26 cellular contexts compared by ENCODE assay signal in the genomic region with DNA sequence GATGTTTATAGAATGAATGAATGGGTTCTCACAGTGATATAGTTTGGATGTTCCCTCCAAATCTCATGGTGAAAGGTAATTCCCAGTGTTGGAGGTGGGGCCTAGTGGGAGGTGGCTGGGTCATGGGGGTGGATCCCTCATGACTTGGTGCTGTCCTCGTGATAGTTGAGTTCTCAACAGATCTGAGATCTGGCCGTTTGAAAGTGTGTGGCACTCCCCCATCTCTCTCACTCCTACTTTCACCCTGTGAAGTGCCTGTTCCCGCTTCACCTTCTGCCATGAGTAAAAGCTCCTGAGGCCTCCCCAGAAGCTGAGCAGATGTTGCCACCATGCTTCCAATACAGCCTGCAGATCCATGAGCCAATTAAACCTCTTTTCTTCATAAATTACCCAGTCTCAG.
"Had no signal": no experiment of that assay in that cellular context is flagged by ENCODE, and none has a peak within 500 bp of the region (broad histone marks: within the 10 kb centered on the region; RNA-seq: fewer than 3 reads in every experiment).

No MANE protein-coding gene starts in this region.

- H3K9me3 Mint-ChIP-seq: dendritic cell treated with granulocyte-macrophage colony-stimulating factor and Interleukin-4, amounts not matched to agents 40 ng/mL and 50 ng/mL, for 4 days; endodermal cell; natural killer cell treated with Interleukin-12 subunit alpha and Interleukin-12 subunit beta and Interleukin-15 and Interleukin-18, amount 100 ng/mL, for 72 hours; neural crest cell; stimulated activated effector memory CD8-positive, alpha-beta T cell treated with anti-CD3 and anti-CD28 coated beads, Interleukin-12 subunit alpha, Interleukin-12 subunit beta, amount 100 ng/mL, for 72 hours had no signal

- H3K36me3 Mint-ChIP-seq: mesothelial cell of epicardium; naive B cell; natural killer cell treated with Interleukin-12 subunit alpha and Interleukin-12 subunit beta and Interleukin-15 and Interleukin-18, amount 100 ng/mL, for 72 hours; stimulated activated effector memory CD8-positive, alpha-beta T cell treated with anti-CD3 and anti-CD28 coated beads, Interleukin-12 subunit alpha, Interleukin-12 subunit beta, amount 100 ng/mL, for 72 hours had no signal

- H3K4me1 Mint-ChIP-seq: naive B cell; stimulated activated effector memory CD8-positive, alpha-beta T cell treated with anti-CD3 and anti-CD28 coated beads, Interleukin-12 subunit alpha, Interleukin-12 subunit beta, amount 100 ng/mL, for 72 hours had no signal

- H3K4me3 Mint-ChIP-seq: dendritic cell treated with granulocyte-macrophage colony-stimulating factor and Interleukin-4, amounts not matched to agents 40 ng/mL and 50 ng/mL, for 4 days; endodermal cell; mesothelial cell of epicardium; natural killer cell treated with Interleukin-12 subunit alpha and Interleukin-12 subunit beta and Interleukin-15 and Interleukin-18, amount 100 ng/mL, for 72 hours; neural crest cell; stimulated activated effector memory CD8-positive, alpha-beta T cell treated with anti-CD3 and anti-CD28 coated beads, Interleukin-12 subunit alpha, Interleukin-12 subunit beta, amount 100 ng/mL, for 72 hours had no signal

- ATAC-seq: esophagus mucosa; gastrocnemius medialis; left lung; mucosa of descending colon; natural killer cell treated with Interleukin-12 subunit alpha and Interleukin-12 subunit beta and Interleukin-15 and Interleukin-18, amount 100 ng/mL, for 72 hours; stimulated activated effector memory CD8-positive, alpha-beta T cell treated with anti-CD3 and anti-CD28 coated beads, Interleukin-12 subunit alpha, Interleukin-12 subunit beta, amount 100 ng/mL, for 72 hours had no signal

- H3K27me3 ChIP-seq: colonic mucosa, gastrocnemius medialis, heart left ventricle, hepatocyte, left lung, sigmoid colon, thyroid gland had no signal

- FAIRE-seq: kidney had no signal

- H3K27ac Mint-ChIP-seq: dendritic cell treated with granulocyte-macrophage colony-stimulating factor and Interleukin-4, amounts not matched to agents 40 ng/mL and 50 ng/mL, for 4 days; endodermal cell; mesothelial cell of epicardium; natural killer cell treated with Interleukin-12 subunit alpha and Interleukin-12 subunit beta and Interleukin-15 and Interleukin-18, amount 100 ng/mL, for 72 hours; stimulated activated effector memory CD8-positive, alpha-beta T cell treated with anti-CD3 and anti-CD28 coated beads, Interleukin-12 subunit alpha, Interleukin-12 subunit beta, amount 100 ng/mL, for 72 hours had no signal

- DNase-seq: colonic mucosa; effector CD8-positive, alpha-beta T cell; foreskin fibroblast; gastrocnemius medialis; kidney; left lung; mesenchymal stem cell; mucosa of descending colon; naive B cell; sigmoid colon; stimulated activated CD4-positive, alpha-beta T cell treated with anti-CD3 and anti-CD28 coated beads, Interleukin-2, amount 100 ng/mL, for 24 hours; stimulated activated CD4-positive, alpha-beta T cell treated with anti-CD3 and anti-CD28 coated beads, Interleukin-4, amount 100 ng/mL, for 24 hours; stimulated activated naive CD4-positive, alpha-beta T cell treated with Interleukin-2 at 50 U/mL for 16 hours; stomach; trophoblast cell had no signal

- H3K4me3 ChIP-seq: colonic mucosa, gastrocnemius medialis, heart left ventricle, hepatocyte, left lung, mucosa of descending colon, prostate gland, sigmoid colon, stomach, thyroid gland had no signal

- H3K36me3 ChIP-seq: colonic mucosa, gastrocnemius medialis, heart left ventricle, left lung, prostate gland, sigmoid colon, stomach, thyroid gland had no signal
